Comparison of ENCODE assay signal across 16 cellular contexts in the genomic region with DNA sequence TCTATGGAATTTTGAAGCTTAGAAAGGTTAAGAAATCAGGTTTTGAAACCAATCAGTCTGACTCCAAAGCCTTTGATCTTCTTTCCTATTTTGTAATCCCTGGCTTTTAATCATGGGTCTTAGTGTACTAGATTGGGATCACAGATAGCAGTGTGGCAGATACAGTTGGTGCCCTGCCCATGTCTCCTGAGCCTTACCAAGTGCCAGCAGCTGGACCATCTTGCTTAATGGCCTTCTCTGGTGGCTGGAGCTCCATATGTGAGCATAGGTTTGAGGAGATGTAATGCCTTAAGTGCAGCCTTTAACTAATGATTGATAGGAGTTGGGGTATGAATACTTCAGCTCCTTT. TPM values are rescaled to one million over a fixed set of nuclear protein-coding genes. Genes with fewer than 3 reads are reported as not detected.
DNase-seq lines count a peak whose midpoint lies in the region; ATAC-seq, FAIRE-seq and TF ChIP-seq lines count a peak whose summit lies in the region.
"Had no signal": no experiment of that assay in that cellular context is flagged by ENCODE, and none has a peak within 500 bp of the region (broad histone marks: within the 10 kb centered on the region; RNA-seq: fewer than 3 reads in every experiment).

No MANE protein-coding gene starts in this region.

- ATAC-seq in psoas muscle = peak in 3 of 4 donors; percentile 26 to 48 (median 34)
- ATAC-seq: K562, Right ventricle myocardium inferior had no signal

- DNase-seq in activated naive CD4-positive, alpha-beta T cell treated with anti-CD3 and anti-CD28 coated beads, Interleukin-2, amount 50 U/mL, for 16 hours = no peak
- DNase-seq in astrocyte (ENCODE audit: low read depth) (no peak), psoas muscle (no peak), tibial artery (no peak), testis (no peak), NCI-H128 (lab: John Stamatoyannopoulos, UW; ENCODE audit: unreplicated experiment) (no peak)
- DNase-seq in activated CD4-positive, alpha-beta T cell treated with anti-CD3 and anti-CD28 coated beads for 48 hours = no peak
- DNase-seq: DMS153, EL, GOT3, NCI-H1436 treated with DMSO at 0.1 percent for 48 hours, NCI-H2029 treated with DMSO at 0.1 percent for 48 hours had no signal

- H3K4me1 Mint-ChIP-seq in activated naive CD4-positive, alpha-beta T cell treated with anti-CD3 and anti-CD28 coated beads, Interleukin-2, amount 50 U/mL, for 24 hours = peaks cover 50% of the 10 kb centered on the region
- H3K4me1 Mint-ChIP-seq in astrocyte (ENCODE audit: low read depth, unreplicated experiment) = no peaks in the 10 kb centered on the region

- no peaks in the 10 kb centered on the region for H3K27me3 Mint-ChIP-seq in activated naive CD4-positive, alpha-beta T cell treated with anti-CD3 and anti-CD28 coated beads, Interleukin-2, amount 50 U/mL, for 24 hours
- no peaks in the 10 kb centered on the region for H3K27me3 Mint-ChIP-seq in astrocyte (ENCODE audit: low read depth, unreplicated experiment)

- H3K9ac ChIP-seq in astrocyte (ENCODE audit: low read length) = no peak overlapping the region
- H3K9ac ChIP-seq: BLaER1 had no signal

- H3K79me2 ChIP-seq in astrocyte (ENCODE audit: insufficient read depth, low read length) = no peaks in the 10 kb centered on the region

- H3K9me3 ChIP-seq in astrocyte (ENCODE audit: insufficient read depth, low read depth, low read length) (no peaks in the 10 kb centered on the region), psoas muscle (no peaks in the 10 kb centered on the region), tibial artery (no peaks in the 10 kb centered on the region), testis (no peaks in the 10 kb centered on the region)
- H3K9me3 ChIP-seq: BLaER1 had no signal

- H2AFZ ChIP-seq in astrocyte (ENCODE audit: low read depth, low read length) = no peak overlapping the region

- no peak overlapping the region for H3K4me3 ChIP-seq in astrocyte (ENCODE audit: insufficient read depth, low read depth, low read length)
- H3K4me3 ChIP-seq in psoas muscle = no peak overlapping the region
- no peak overlapping the region for H3K4me3 ChIP-seq in tibial artery
- no peak overlapping the region for H3K4me3 ChIP-seq in testis
- H3K4me3 ChIP-seq: BLaER1, K562 had no signal

- no peak for TF ChIP-seq CTCF in astrocyte (IDR thresholded peaks at IDR 0.05; ENCODE audit: insufficient read depth, low read depth, low read length)
- TF ChIP-seq CTCF in psoas muscle (IDR thresholded peaks at IDR 0.05) = no peak
- no peak for TF ChIP-seq CTCF in tibial artery (IDR thresholded peaks at IDR 0.05)
- no peak for TF ChIP-seq CTCF in testis (IDR thresholded peaks at IDR 0.05)

- no peak for TF ChIP-seq POLR2A in testis (IDR thresholded peaks at IDR 0.05)

- no peak overlapping the region for H3K4me2 ChIP-seq in astrocyte (ENCODE audit: low read length)
- H3K4me2 ChIP-seq: BLaER1 had no signal

- H3K36me3 ChIP-seq in astrocyte (ENCODE audit: insufficient read depth, low read length) (no peaks in the 10 kb centered on the region), psoas muscle (ENCODE audit: insufficient read depth in 1 of 2, low read depth in 1 of 2) (no peaks in the 10 kb centered on the region), tibial artery (no peaks in the 10 kb centered on the region), testis (ENCODE audit: low read depth, missing control alignments) (no peaks in the 10 kb centered on the region)

- intact Hi-C loops in psoas muscle (cut with DNase I) = no loop called here
- intact Hi-C loops in tibial artery (cut with DNase I; ENCODE audit: low total_unique reads) = no loop called here
- intact Hi-C loops in testis (cut with DNase I; ENCODE audit: low total_unique reads) = no loop called here

- H4K20me1 ChIP-seq in astrocyte (ENCODE audit: insufficient read depth, low read length) = no peaks in the 10 kb centered on the region

- no peak overlapping the region for H3K4me3 Mint-ChIP-seq in activated naive CD4-positive, alpha-beta T cell treated with anti-CD3 and anti-CD28 coated beads, Interleukin-2, amount 50 U/mL, for 24 hours
- no peak overlapping the region for H3K4me3 Mint-ChIP-seq in astrocyte (ENCODE audit: unreplicated experiment)

- H3K27me3 ChIP-seq in astrocyte (ENCODE audit: insufficient read depth, low read length) = no peaks in the 10 kb centered on the region
- no peaks in the 10 kb centered on the region for H3K27me3 ChIP-seq in psoas muscle (ENCODE audit: insufficient read depth in 3 of 3, low read length in 2 of 3)
- no peaks in the 10 kb centered on the region for H3K27me3 ChIP-seq in tibial artery
- no peaks in the 10 kb centered on the region for H3K27me3 ChIP-seq in testis
- H3K27me3 ChIP-seq: BLaER1 had no signal

- no peaks in the 10 kb centered on the region for H3K4me1 ChIP-seq in astrocyte (ENCODE audit: insufficient read depth, low read length)
- H3K4me1 ChIP-seq in psoas muscle = peaks cover 3% of the 10 kb centered on the region
- H3K4me1 ChIP-seq in tibial artery = peaks cover 0 to 38% (median 3%) of the 10 kb centered on the region in 4 donors
- no peaks in the 10 kb centered on the region for H3K4me1 ChIP-seq in testis

- H3K36me3 Mint-ChIP-seq in activated naive CD4-positive, alpha-beta T cell treated with anti-CD3 and anti-CD28 coated beads, Interleukin-2, amount 50 U/mL, for 24 hours = no peaks in the 10 kb centered on the region
- no peaks in the 10 kb centered on the region for H3K36me3 Mint-ChIP-seq in astrocyte (ENCODE audit: low read depth, unreplicated experiment)

- H3K27ac ChIP-seq in astrocyte (ENCODE audit: low read depth, low read length) = no peak overlapping the region
- H3K27ac ChIP-seq in psoas muscle = peak overlapping the region; percentile 3
- H3K27ac ChIP-seq in tibial artery = peak overlapping the region; percentile 14 to 89
- H3K27ac ChIP-seq in testis = no peak overlapping the region
- H3K27ac ChIP-seq: BLaER1 had no signal

- peak overlapping the region; percentile 41 for H3K27ac Mint-ChIP-seq in activated naive CD4-positive, alpha-beta T cell treated with anti-CD3 and anti-CD28 coated beads, Interleukin-2, amount 50 U/mL, for 24 hours
- H3K27ac Mint-ChIP-seq in astrocyte (ENCODE audit: unreplicated experiment) = no peak overlapping the region

- H3K9me3 Mint-ChIP-seq in activated naive CD4-positive, alpha-beta T cell treated with anti-CD3 and anti-CD28 coated beads, Interleukin-2, amount 50 U/mL, for 24 hours = no peaks in the 10 kb centered on the region
- no peaks in the 10 kb centered on the region for H3K9me3 Mint-ChIP-seq in astrocyte (ENCODE audit: unreplicated experiment)

- peak; percentile 5 for FAIRE-seq in astrocyte (lab: Jason Lieb, UNC)
- FAIRE-seq: K562 had no signal

RNA-seq across cellular contexts. Expression of gene RIC1, which starts 16.7 kb away (rescaled TPM):
- total RNA-seq in astrocyte = 50.9 and 53.8 TPM in 2 replicates
- 10 to 100 TPM; 10.9 to 28.6 (median 13.8) TPM for total RNA-seq in psoas muscle
- polyA plus RNA-seq in psoas muscle = 10 to 100 TPM in 1 of 3 donors, 1 to 10 TPM in 2; 6.8 to 18.7 (median 8.8) TPM
- 10 to 100 TPM; 44.0 to 45.5 TPM for total RNA-seq in testis
- 25.6 TPM for polyA plus RNA-seq in testis (ENCODE audit: insufficient read depth, low read depth, low replicate concordance)

Comparison
In these comparisons a context has a peak if more than half of its experiments do, and no peak if none do; other contexts are left out.
1. H3K27ac ChIP-seq: peak in psoas muscle (single experiment) and tibial artery (2 of 2); none in astrocyte (single experiment) and testis (0 of 2).